Comparison of ENCODE assay signal across 16 cellular contexts in genomic region chr4:157246959-157247358, GRCh38. TPM values are rescaled to one million over a fixed set of nuclear protein-coding genes. Genes with fewer than 3 reads are reported as not detected.
DNase-seq lines count a peak whose midpoint lies in the region; TF ChIP-seq lines count a peak whose summit lies in the region.
"Had no signal": no experiment of that assay in that cellular context is flagged by ENCODE, and none has a peak within 500 bp of the region (broad histone marks: within the 10 kb centered on the region; RNA-seq: fewer than 3 reads in every experiment).

No MANE protein-coding gene starts in this region.

- H3K4me1 Mint-ChIP-seq in nephron: peaks cover 14% of the 10 kb centered on the region
- H3K4me1 Mint-ChIP-seq: CD8-positive, alpha-beta memory T cell had no signal

- no peak overlapping the region for H2BK5ac ChIP-seq in mesenchymal stem cell (ENCODE audit: low read depth, low read length, poor library complexity, severe bottlenecking)

- peak overlapping the region in 2 of 3 experiments; percentile 33 to 56 for H3K27ac Mint-ChIP-seq in nephron
- H3K27ac Mint-ChIP-seq: CD8-positive, alpha-beta memory T cell had no signal

- H3K27me3 Mint-ChIP-seq in nephron (ENCODE audit: low read depth): no peaks in the 10 kb centered on the region
- H3K27me3 Mint-ChIP-seq: CD8-positive, alpha-beta memory T cell had no signal

- no peaks in the 10 kb centered on the region for H3K36me3 Mint-ChIP-seq in nephron (ENCODE audit: low read depth)
- H3K36me3 Mint-ChIP-seq: CD8-positive, alpha-beta memory T cell had no signal

- DNase-seq in NCI-H69 (lab: John Stamatoyannopoulos, UW) (peak; percentile 52), ascending aorta (ENCODE audit: low spot score in 2 of 2) (no peak), ureter (ENCODE audit: low spot score) (peak; percentile 44), mesenchymal stem cell (no peak), SW 1271 (lab: John Stamatoyannopoulos, UW) (no peak)
- no peak for DNase-seq in stimulated activated CD4-positive, alpha-beta T cell treated with anti-CD3 and anti-CD28 coated beads, Interleukin-4, amount 100 ng/mL, for 24 hours
- DNase-seq: CD8-positive, alpha-beta memory T cell; DMS79; KBM-7; MV-4-11; NCI-H1694 treated with DMSO at 0.1 percent for 48 hours; NCI-H510A treated with DMSO at 0.1 percent for 48 hours had no signal

- TF ChIP-seq CTCF in ascending aorta (IDR thresholded peaks at IDR 0.05): no peak
- no peak for TF ChIP-seq CTCF in nephron (IDR thresholded peaks at IDR 0.05; ENCODE audit: unreplicated experiment in 3 of 3)

- peak overlapping the region in 1 of 2 donors; percentile 6 for H3K4me3 ChIP-seq in ascending aorta
- no peak overlapping the region for H3K4me3 ChIP-seq in mesenchymal stem cell (ENCODE audit: insufficient read depth in 1 of 2, low read depth in 1 of 2, low read length in 2 of 2)

- H4K91ac ChIP-seq in mesenchymal stem cell (ENCODE audit: low read length): no peak overlapping the region

- H3K18ac ChIP-seq in mesenchymal stem cell (ENCODE audit: low read depth in 1 of 2, low read length in 2 of 2): no peak overlapping the region

- H2AK5ac ChIP-seq in mesenchymal stem cell (ENCODE audit: low read length, severe bottlenecking): no peak overlapping the region

- no peaks in the 10 kb centered on the region for H3K9me3 Mint-ChIP-seq in nephron

- H2BK15ac ChIP-seq in mesenchymal stem cell (ENCODE audit: low read depth, poor library complexity, severe bottlenecking): no peak overlapping the region

- H3K4ac ChIP-seq in mesenchymal stem cell (ENCODE audit: low read depth in 1 of 2, low read length in 2 of 2): no peak overlapping the region

- H3K27me3 ChIP-seq in ascending aorta (no peaks in the 10 kb centered on the region), mesenchymal stem cell (ENCODE audit: control insufficient read depth in 1 of 2, insufficient read depth in 1 of 2, low read length in 2 of 2) (no peaks in the 10 kb centered on the region)

- H2BK12ac ChIP-seq in mesenchymal stem cell (ENCODE audit: low read length in 2 of 2): no peak overlapping the region

- H3K4me1 ChIP-seq in ascending aorta: no peaks in the 10 kb centered on the region
- no peaks in the 10 kb centered on the region for H3K4me1 ChIP-seq in mesenchymal stem cell (ENCODE audit: control insufficient read depth, insufficient read depth, low read depth, low read length)

- H2BK120ac ChIP-seq in mesenchymal stem cell (ENCODE audit: low read depth, low read length): no peak overlapping the region

- H3K4me3 Mint-ChIP-seq in nephron: no peak overlapping the region
- H3K4me3 Mint-ChIP-seq: CD8-positive, alpha-beta memory T cell had no signal

- H3K36me3 ChIP-seq in ascending aorta (no peaks in the 10 kb centered on the region), mesenchymal stem cell (ENCODE audit: control insufficient read depth in 1 of 2, insufficient read depth in 2 of 2, low read depth in 1 of 2, low read length in 2 of 2) (no peaks in the 10 kb centered on the region)

- H3K23ac ChIP-seq in mesenchymal stem cell (ENCODE audit: low read length in 2 of 2): no peak overlapping the region

- H4K8ac ChIP-seq in mesenchymal stem cell (ENCODE audit: low read length): no peak overlapping the region

- H3K4me2 ChIP-seq in mesenchymal stem cell (ENCODE audit: low read length, poor library complexity, severe bottlenecking): no peak overlapping the region

- H2AFZ ChIP-seq in mesenchymal stem cell (ENCODE audit: low read depth, low read length): no peak overlapping the region

- H3K9me3 ChIP-seq in ascending aorta: no peaks in the 10 kb centered on the region
- no peaks in the 10 kb centered on the region for H3K9me3 ChIP-seq in mesenchymal stem cell (ENCODE audit: control insufficient read depth, low read length)

- H3K9ac ChIP-seq in mesenchymal stem cell (ENCODE audit: low read length): no peak overlapping the region

- H3K27ac ChIP-seq in ascending aorta (peak overlapping the region; percentile 17 to 46), mesenchymal stem cell (ENCODE audit: low read length, poor library complexity, severe bottlenecking) (no peak overlapping the region)
- H3K27ac ChIP-seq: RWPE1 had no signal

- intact Hi-C loops in ascending aorta (cut with DNase I): no loop called here

- H3K14ac ChIP-seq in mesenchymal stem cell (ENCODE audit: low read length in 2 of 2): no peak overlapping the region

- no peaks in the 10 kb centered on the region for H3K79me1 ChIP-seq in mesenchymal stem cell (replicated peaks; ENCODE audit: low read length, poor library complexity, severe bottlenecking)

RNA-seq across cellular contexts. Expression of gene GRIA2, which starts 26.4 kb away (rescaled TPM):
- 3.0 TPM for total RNA-seq in ascending aorta
- 0.18 TPM for total RNA-seq in ureter
- polyA plus RNA-seq in mesenchymal stem cell (2013, experiment 1 of 2): not detected
- not detected for polyA plus RNA-seq in mesenchymal stem cell (2013, experiment 2 of 2)
- total RNA-seq: CD8-positive, alpha-beta memory T cell; H4; HepG2 had no signal
- polyA plus RNA-seq: CD8-positive, alpha-beta memory T cell; HepG2 had no signal

Comparison
In these comparisons a context has a peak if more than half of its experiments do, and no peak if none do; other contexts are left out.
1. DNase-seq: peak in NCI-H69 (single experiment) and ureter (single experiment); none in ascending aorta (0 of 2), stimulated activated CD4-positive, alpha-beta T cell treated with anti-CD3 and anti-CD28 coated beads, Interleukin-4, amount 100 ng/mL, for 24 hours (single experiment), mesenchymal stem cell (single experiment) and SW 1271 (0 of 2).